Comparison of ENCODE assay signal across 23 cellular contexts in genomic region chr3:37097776-37098175, GRCh38.
A peak's percentile ranks its signal among the peaks of the same experiment; 100 is the strongest.
DNase-seq lines count a peak whose midpoint lies in the region; ATAC-seq, FAIRE-seq and TF ChIP-seq lines count a peak whose summit lies in the region.
"Had no signal": no experiment of that assay in that cellular context is flagged by ENCODE, and none has a peak within 500 bp of the region (broad histone marks: within the 10 kb centered on the region; RNA-seq: fewer than 3 reads in every experiment).

No MANE protein-coding gene starts in this region.

- no peak for TF ChIP-seq RAD21 in GM12878 (IDR thresholded peaks at IDR 0.05; ENCODE audit: insufficient read depth, low read depth, low read length)

- no peaks in the 10 kb centered on the region for H3K27me3 ChIP-seq in GM12878 (replicated peaks in 1 of 2; ENCODE audit: control insufficient read depth in 2 of 2, insufficient read depth in 2 of 2, low read length in 1 of 2)
- H3K27me3 ChIP-seq in adrenal gland, result no peaks in the 10 kb centered on the region
- H3K27me3 ChIP-seq: esophagus muscularis mucosa, gastrocnemius medialis, SJSA1, suprapubic skin had no signal

- RAD21 ChIA-PET in GM12878 (lab: Charles Lee; ENCODE audit: unreplicated experiment), result interaction anchor here (0.5 to 0.9 kb wide), 2 partner anchors 26 to 42 kb away, joined by 3 to 4 read pairs; no protein-coding TSS in a partner anchor

- FAIRE-seq in GM12878 (lab: Jason Lieb, UNC), result no peak
- FAIRE-seq: K562, keratinocyte had no signal

- H3K4me3 ChIP-seq in GM12878 (no peak overlapping the region), adrenal gland (no peak overlapping the region)
- H3K4me3 ChIP-seq: esophagus muscularis mucosa, gastrocnemius medialis, K562, SJSA1, suprapubic skin had no signal

- peaks cover 15% of the 10 kb centered on the region for H3K36me3 Mint-ChIP-seq in nephron (ENCODE audit: low read depth)
- H3K36me3 Mint-ChIP-seq: activated naive CD4-positive, alpha-beta T cell treated with anti-CD3 and anti-CD28 coated beads, Interleukin-2, amount 10 ng/mL, durations not matched to agents 7 days and 5 days had no signal

- H3K27me3 Mint-ChIP-seq in nephron (ENCODE audit: low read depth), result no peaks in the 10 kb centered on the region
- H3K27me3 Mint-ChIP-seq: activated naive CD4-positive, alpha-beta T cell treated with anti-CD3 and anti-CD28 coated beads, Interleukin-2, amount 10 ng/mL, durations not matched to agents 7 days and 5 days had no signal

- no peaks in the 10 kb centered on the region for H3K79me2 ChIP-seq in GM12878 (ENCODE audit: control insufficient read depth, insufficient read depth, low read length)

- no peak for TF ChIP-seq EP300 in GM12878 (IDR thresholded peaks at IDR 0.05; ENCODE audit: borderline replicate concordance in 1 of 2, control insufficient read depth in 1 of 2, low read depth in 2 of 2, low read length in 2 of 2)

- H3K36me3 ChIP-seq in GM12878 (ENCODE audit: control insufficient read depth in 2 of 2, insufficient read depth in 2 of 2, low read length in 1 of 2) (no peaks in the 10 kb centered on the region), adrenal gland (replicated peaks in 1 of 2) (no peaks in the 10 kb centered on the region)

- no peak overlapping the region for H2AFZ ChIP-seq in GM12878 (ENCODE audit: control insufficient read depth, low read depth, low read length)

- CTCF ChIA-PET in GM12878 (lab: Yijun Ruan, JAX), result interaction anchor here (1.0 kb wide), 1 partner anchor 34 kb away, joined by 3 read pairs; no protein-coding TSS in a partner anchor

- in situ Hi-C loops in GM12878 (cut with MboI), result no loop called here

- intact Hi-C loops in GM12878 (cut with micrococcal nuclease; ENCODE audit: unreplicated experiment) (no loop called here), adrenal gland (cut with DNase I) (no loop called here)

- DNase-seq in EH (ENCODE audit: low read depth) (peak; percentile 32), HCEC 1CT (peak; percentile 22), GM12878 (ENCODE audit: low read depth, low spot score) (no peak), NCI-H1105 (lab: John Stamatoyannopoulos, UW) (no peak), DMS114 treated with DMSO at 0.1 percent for 48 hours (lab: John Stamatoyannopoulos, UW; ENCODE audit: unreplicated experiment) (no peak), adrenal gland (no peak), hepatic stellate cell (ENCODE audit: low spot score) (no peak)
- DNase-seq: activated CD4-positive, alpha-beta T cell treated with anti-CD3 and anti-CD28 coated beads for 48 hours; activated naive CD4-positive, alpha-beta T cell treated with anti-CD3 and anti-CD28 coated beads, Interleukin-2, amount 10 ng/mL, durations not matched to agents 7 days and 5 days; activated T-cell treated with anti-CD3 and anti-CD28 coated beads, Interleukin-2, amount 50 U/mL, for 72 hours; aorta; gastrocnemius medialis; MM.1S; NCI-H1436 treated with DMSO at 0.1 percent for 48 hours; NCI-H510A; NK-92 treated with Interleukin-12 subunit alpha and Interleukin-12 subunit beta, amount 100 ng/mL, for 24 hours; T-helper 2 cell had no signal

- no peak overlapping the region for H3K4me2 ChIP-seq in GM12878 (ENCODE audit: control insufficient read depth, insufficient read depth)

- POLR2A ChIA-PET in GM12878 (lab: Charles Lee), result no interaction called here

- H4K20me1 ChIP-seq in GM12878 (ENCODE audit: control insufficient read depth, insufficient read depth), result no peaks in the 10 kb centered on the region

- no peaks in the 10 kb centered on the region for H3K9me3 Mint-ChIP-seq in nephron
- H3K9me3 Mint-ChIP-seq: activated naive CD4-positive, alpha-beta T cell treated with anti-CD3 and anti-CD28 coated beads, Interleukin-2, amount 10 ng/mL, durations not matched to agents 7 days and 5 days; activated T-cell treated with anti-CD3 and anti-CD28 coated beads, Interleukin-2, amount 50 U/mL, for 72 hours had no signal

- TF ChIP-seq POLR2A in GM12878 (IDR thresholded peaks at IDR 0.05; ENCODE audit: low read depth, low read length) (no peak), adrenal gland (IDR thresholded peaks at IDR 0.05) (no peak)

- peaks cover 29% of the 10 kb centered on the region for H3K4me1 Mint-ChIP-seq in nephron
- H3K4me1 Mint-ChIP-seq: activated naive CD4-positive, alpha-beta T cell treated with anti-CD3 and anti-CD28 coated beads, Interleukin-2, amount 10 ng/mL, durations not matched to agents 7 days and 5 days had no signal

- SMC1A ChIA-PET in GM12878 (lab: Charles Lee; ENCODE audit: uncharacterized antibody, unreplicated experiment), result interaction anchor here (1.0 to 2.5 kb wide), 3 partner anchors 9 to 116 kb away, joined by 3 to 6 read pairs (median 3); no protein-coding TSS in a partner anchor

- ATAC-seq in GM12878, result peak; percentile 59
- ATAC-seq: activated T-cell treated with anti-CD3 and anti-CD28 coated beads, Interleukin-2, amount 50 U/mL, for 72 hours; gastrocnemius medialis had no signal

- H3K9me3 ChIP-seq in GM12878 (replicated peaks; ENCODE audit: control insufficient read depth, insufficient read depth, low read length), result no peaks in the 10 kb centered on the region
- H3K9me3 ChIP-seq in adrenal gland (replicated peaks in 1 of 3), result no peaks in the 10 kb centered on the region
- H3K9me3 ChIP-seq: esophagus muscularis mucosa, gastrocnemius medialis, SJSA1, suprapubic skin had no signal

- no peak overlapping the region for H3K4me3 Mint-ChIP-seq in nephron
- H3K4me3 Mint-ChIP-seq: activated naive CD4-positive, alpha-beta T cell treated with anti-CD3 and anti-CD28 coated beads, Interleukin-2, amount 10 ng/mL, durations not matched to agents 7 days and 5 days; activated T-cell treated with anti-CD3 and anti-CD28 coated beads, Interleukin-2, amount 50 U/mL, for 72 hours had no signal

- no peak overlapping the region for H3K27ac ChIP-seq in GM12878 (ENCODE audit: control insufficient read depth, insufficient read depth)
- H3K27ac ChIP-seq in adrenal gland, result peak overlapping the region in 2 of 5 donors; percentile 38 to 42
- H3K27ac ChIP-seq: esophagus muscularis mucosa, suprapubic skin had no signal

- H3K4me1 ChIP-seq in GM12878 (ENCODE audit: control insufficient read depth, insufficient read depth, low read length) (no peaks in the 10 kb centered on the region), adrenal gland (replicated peaks in 1 of 2) (peaks cover 14 to 25% of the 10 kb centered on the region in 2 donors)
- H3K4me1 ChIP-seq: gastrocnemius medialis, suprapubic skin had no signal

- TF ChIP-seq CTCF in GM12878 (IDR thresholded peaks at IDR 0.05 in 2 of 3, conservative IDR thresholded peaks at IDR 0.05 in 1 of 3; ENCODE audit: control insufficient read depth in 2 of 3, extremely low read depth in 1 of 3, insufficient read depth in 1 of 3, low read depth in 3 of 3, low read length in 3 of 3) (no peak), nephron (IDR thresholded peaks at IDR 0.05; ENCODE audit: unreplicated experiment in 3 of 3) (no peak), adrenal gland (IDR thresholded peaks at IDR 0.05) (no peak)

- H3K27ac Mint-ChIP-seq in nephron, result peak overlapping the region; percentile 46 to 83 (median 66)
- H3K27ac Mint-ChIP-seq: activated naive CD4-positive, alpha-beta T cell treated with anti-CD3 and anti-CD28 coated beads, Interleukin-2, amount 10 ng/mL, durations not matched to agents 7 days and 5 days had no signal

- BruUV-seq in GM12878 (replicated peaks; lab: Mats Ljungman, UMichigan), result no TSS peak

- H3K9ac ChIP-seq in GM12878 (ENCODE audit: control insufficient read depth, insufficient read depth, low read length), result no peak overlapping the region

TF ChIP-seq in GM12878, 131 proteins besides CTCF, POLR2A, EP300 and RAD21:
- TF ChIP-seq ZZZ3 (IDR thresholded peaks at IDR 0.05; ENCODE audit: control insufficient read depth, insufficient read length, low read depth), result no peak
- no peak for TF ChIP-seq STAT3 (IDR thresholded peaks at IDR 0.05; ENCODE audit: low read depth, low read length)
- TF ChIP-seq USF2 (IDR thresholded peaks at IDR 0.05; ENCODE audit: borderline replicate concordance, low read depth, low read length), result no peak
- no peak for TF ChIP-seq SUZ12 (IDR thresholded peaks at IDR 0.05; ENCODE audit: unreplicated experiment)
- TF ChIP-seq NFYA (IDR thresholded peaks at IDR 0.05; ENCODE audit: borderline replicate concordance, low read depth, low read length), result no peak
- no peak for TF ChIP-seq ATF2 (IDR thresholded peaks at IDR 0.05; ENCODE audit: low read length)
- TF ChIP-seq GABPA (IDR thresholded peaks at IDR 0.05; ENCODE audit: low read depth), result no peak
- TF ChIP-seq, protein P1, sequence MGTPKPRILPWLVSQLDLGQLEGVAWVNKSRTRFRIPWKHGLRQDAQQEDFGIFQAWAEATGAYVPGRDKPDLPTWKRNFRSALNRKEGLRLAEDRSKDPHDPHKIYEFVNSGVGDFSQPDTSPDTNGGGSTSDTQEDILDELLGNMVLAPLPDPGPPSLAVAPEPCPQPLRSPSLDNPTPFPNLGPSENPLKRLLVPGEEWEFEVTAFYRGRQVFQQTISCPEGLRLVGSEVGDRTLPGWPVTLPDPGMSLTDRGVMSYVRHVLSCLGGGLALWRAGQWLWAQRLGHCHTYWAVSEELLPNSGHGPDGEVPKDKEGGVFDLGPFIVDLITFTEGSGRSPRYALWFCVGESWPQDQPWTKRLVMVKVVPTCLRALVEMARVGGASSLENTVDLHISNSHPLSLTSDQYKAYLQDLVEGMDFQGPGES (IDR thresholded peaks at IDR 0.05), result no peak
- no peak for TF ChIP-seq LARP7 (IDR thresholded peaks at IDR 0.05)
- no peak for TF ChIP-seq HCFC1 (IDR thresholded peaks at IDR 0.05; ENCODE audit: low read length)
- no peak for TF ChIP-seq RFX5 (IDR thresholded peaks at IDR 0.05; ENCODE audit: low read depth, low read length)

Comparison
In these comparisons a context has a peak if more than half of its experiments do, and no peak if none do; other contexts are left out.
1. DNase-seq: peak in EH (single experiment) and HCEC 1CT (single experiment); none in GM12878 (single experiment), NCI-H1105 (single experiment), DMS114 treated with DMSO at 0.1 percent for 48 hours (single experiment), adrenal gland (0 of 7) and hepatic stellate cell (single experiment).